In genomic region chr16:88539652-88540345, GRCh38 we compare ENCODE assay signal across 1 cellular context.
TF ChIP-seq lines count a peak whose summit lies in the region.

No MANE protein-coding gene starts in this region.

TF ChIP-seq in HepG2, 621 proteins besides CTCF, POLR2A, EP300 and RAD21 (continued from another document):
- TF ChIP-seq ZNF576 (CRISPR knock-in tag; IDR thresholded peaks at IDR 0.05) (no peak), ZNF616 (CRISPR knock-in tag; IDR thresholded peaks at IDR 0.05; ENCODE audit: low read depth) (peak; percentile 59; the same call in 1 of the 2 replicates), EZH2 (conservative IDR thresholded peaks at IDR 0.05; ENCODE audit: low read depth, low read length) (0 out of 2 replicates have a peak, but pooled peaks have one; percentile 28), EED (CRISPR knock-in tag; IDR thresholded peaks at IDR 0.05) (0 out of 2 replicates have a peak, but pooled peaks have one; percentile 33), MTF2 (CRISPR knock-in tag; IDR thresholded peaks at IDR 0.05; ENCODE audit: borderline replicate concordance) (0 out of 2 replicates have a peak, but pooled peaks have one; percentile 25), STAG1 (CRISPR knock-in tag; IDR thresholded peaks at IDR 0.05) (peak; percentile 45), ZNF775 (CRISPR knock-in tag; IDR thresholded peaks at IDR 0.05; ENCODE audit: borderline replicate concordance) (no peak), PCBP1 (IDR thresholded peaks at IDR 0.05; ENCODE audit: borderline replicate concordance, low read depth, low read length) (peak; percentile 18; the same call in 1 of the 2 replicates), ZNF317 (CRISPR knock-in tag; IDR thresholded peaks at IDR 0.05) (peak; percentile 64; the same call in 1 of the 2 replicates), ZNF44 (CRISPR knock-in tag; IDR thresholded peaks at IDR 0.05) (no peak)
TF ChIP-seq in HepG2: peak in this region for 8.
